Comparison of ENCODE assay signal across 11 cellular contexts in genomic region chr1:9901148-9902059, GRCh38. TPM values are rescaled to one million over a fixed set of nuclear protein-coding genes. Genes with fewer than 3 reads are reported as not detected.
DNase-seq lines count a peak whose midpoint lies in the region; ATAC-seq and TF ChIP-seq lines count a peak whose summit lies in the region.
"Had no signal": no experiment of that assay in that cellular context is flagged by ENCODE, and none has a peak within 500 bp of the region (broad histone marks: within the 10 kb centered on the region; RNA-seq: fewer than 3 reads in every experiment).

No MANE protein-coding gene starts in this region.

- H3K4me1 ChIP-seq in neural progenitor cell (no peaks in the 10 kb centered on the region), BE2C (no peaks in the 10 kb centered on the region)

- ATAC-seq in Right ventricle myocardium inferior: peak; percentile 86
- ATAC-seq in Right ventricle myocardium superior (ENCODE audit: poor library complexity): peak; percentile 82
- ATAC-seq in HG03439 (IDR thresholded peaks at IDR 0.05; ENCODE audit: unreplicated experiment): no peak
- ATAC-seq in HG03521 (IDR thresholded peaks at IDR 0.05; ENCODE audit: unreplicated experiment): no peak

- no peak overlapping the region for H3K4me2 ChIP-seq in neural progenitor cell

- DNase-seq in Right ventricle myocardium inferior (ENCODE audit: missing footprints) (peak; percentile 82), cardiac septum (ENCODE audit: low spot score) (no peak), Right ventricle myocardium superior (peak; percentile 83), neural progenitor cell (ENCODE audit: low spot score) (no peak), BE2C (no peak)
- no peak for DNase-seq in activated effector memory CD4-positive, alpha-beta T cell treated with anti-CD3 and anti-CD28 coated beads, Interleukin-2, amount 50 U/mL, for 16 hours
- DNase-seq: activated CD4-positive, alpha-beta T cell treated with anti-CD3 and anti-CD28 coated beads, Interleukin-2, amount 50 U/mL, for 48 hours; NCI-H2171; stimulated activated CD4-positive, alpha-beta T cell treated with anti-CD3 and anti-CD28 coated beads, Interleukin-1b, Interleukin-23, amount 100 ng/mL, for 48 hours had no signal

- H3K27me3 Mint-ChIP-seq in neural progenitor cell (ENCODE audit: insufficient read depth, low read depth): peaks cover 2% of the 10 kb centered on the region

- no peaks in the 10 kb centered on the region for H3F3A ChIP-seq in neural progenitor cell (ENCODE audit: low read depth)

- intact Hi-C loops in Right ventricle myocardium inferior (cut with DNase I): no loop called here
- intact Hi-C loops in cardiac septum (cut with DNase I): no loop called here
- intact Hi-C loops in Right ventricle myocardium superior (cut with DNase I): no loop called here

- peaks cover 4% of the 10 kb centered on the region for H3K36me3 Mint-ChIP-seq in neural progenitor cell

- TF ChIP-seq CTCF in neural progenitor cell (IDR thresholded peaks at IDR 0.05) (no peak), BE2C (IDR thresholded peaks at IDR 0.05; ENCODE audit: low read depth, low read length) (no peak)

- H4K20me1 ChIP-seq in neural progenitor cell (ENCODE audit: low read depth): peaks cover 27% of the 10 kb centered on the region

- H3K4me3 ChIP-seq in neural progenitor cell (no peak overlapping the region), BE2C (ENCODE audit: low read depth, low read length) (no peak overlapping the region)

- peak overlapping the region; percentile 6 for H3K27ac Mint-ChIP-seq in neural progenitor cell

- no peak overlapping the region for H2AFZ ChIP-seq in neural progenitor cell (replicated peaks)

- H3K9ac ChIP-seq in neural progenitor cell: no peak overlapping the region

- H3K27ac ChIP-seq in neural progenitor cell: no peak overlapping the region

- H3K79me2 ChIP-seq in neural progenitor cell (ENCODE audit: low read depth): peaks cover 80% of the 10 kb centered on the region

- no peaks in the 10 kb centered on the region for H3K9me3 ChIP-seq in neural progenitor cell (ENCODE audit: low read depth)
- no peaks in the 10 kb centered on the region for H3K9me3 ChIP-seq in BE2C

- H3K27me3 ChIP-seq in neural progenitor cell (no peaks in the 10 kb centered on the region), BE2C (no peaks in the 10 kb centered on the region)

- H3K36me3 ChIP-seq in neural progenitor cell: no peaks in the 10 kb centered on the region
- no peaks in the 10 kb centered on the region for H3K36me3 ChIP-seq in BE2C

- H3K9me3 Mint-ChIP-seq in neural progenitor cell: no peaks in the 10 kb centered on the region

- no peak overlapping the region for H3K4me3 Mint-ChIP-seq in neural progenitor cell

- H3K4me1 Mint-ChIP-seq in neural progenitor cell: peaks cover 33% of the 10 kb centered on the region

RNA-seq across cellular contexts. Expression of gene CTNNBIP1, which starts 8.7 kb away (rescaled TPM):
- total RNA-seq in Right ventricle myocardium inferior (50.6 TPM), cardiac septum (19.3 TPM), Right ventricle myocardium superior (58.1 TPM), neural progenitor cell (ENCODE audit: low replicate concordance) (68.8 and 96.0 TPM in 2 replicates)
- 0.68 TPM for polyA plus RNA-seq in BE2C (2012; ENCODE audit: insufficient read depth, insufficient read length, low read depth)

RNA-seq across cellular contexts. Expression of gene LZIC, which starts 41.8 kb away (rescaled TPM):
- total RNA-seq in Right ventricle myocardium inferior (41.8 TPM), cardiac septum (29.7 TPM), Right ventricle myocardium superior (33.2 TPM), neural progenitor cell (ENCODE audit: low replicate concordance) (37.0 and 60.6 TPM in 2 replicates)
- 11.1 TPM for polyA plus RNA-seq in BE2C (2012; ENCODE audit: insufficient read depth, insufficient read length, low read depth)

RNA-seq across cellular contexts. Expression of gene NMNAT1, which starts 41.9 kb away (rescaled TPM):
- total RNA-seq in Right ventricle myocardium inferior (19.3 TPM), cardiac septum (18.5 TPM), Right ventricle myocardium superior (22.9 TPM), neural progenitor cell (ENCODE audit: low replicate concordance) (9.4 and 14.6 TPM in 2 replicates)
- 3.5 TPM for polyA plus RNA-seq in BE2C (2012; ENCODE audit: insufficient read depth, insufficient read length, low read depth)

Comparison
In these comparisons a context has a peak if more than half of its experiments do, and no peak if none do; other contexts are left out.
1. DNase-seq: peak in Right ventricle myocardium inferior (single experiment) and Right ventricle myocardium superior (single experiment); none in cardiac septum (single experiment), neural progenitor cell (single experiment), activated effector memory CD4-positive, alpha-beta T cell treated with anti-CD3 and anti-CD28 coated beads, Interleukin-2, amount 50 U/mL, for 16 hours (single experiment) and BE2C (single experiment).
2. ATAC-seq: peak in Right ventricle myocardium inferior (single experiment) and Right ventricle myocardium superior (single experiment); none in HG03439 (single experiment) and HG03521 (single experiment).